In genomic region chr3:185042357-185042756, GRCh38 we compare ENCODE assay signal across 24 cellular contexts.
"Had no signal": no experiment of that assay in that cellular context is flagged by ENCODE, and none has a peak within 500 bp of the region (broad histone marks: within the 10 kb centered on the region; RNA-seq: fewer than 3 reads in every experiment).

No MANE protein-coding gene starts in this region.

- H3K27ac ChIP-seq: brain microvascular endothelial cell, Peyer's patch had no signal

- H3K9me3 ChIP-seq: Peyer's patch had no signal

- H3K27me3 ChIP-seq: brain microvascular endothelial cell, cardiac muscle cell, Peyer's patch had no signal

- ATAC-seq: activated T-helper 17 cell treated with anti-CD3 and anti-CD28 coated beads, Interleukin-2, amount 50 U/mL, for 72 hours; T-helper 17 cell had no signal

- H3K4me3 ChIP-seq: cardiac muscle cell, Peyer's patch had no signal

- DNase-seq: activated B cell treated with CpG ODN at 0.5 μM for 24 hours; activated CD4-positive, alpha-beta memory T cell treated with anti-CD3 and anti-CD28 coated beads for 36 hours; activated CD4-positive, alpha-beta T cell treated with anti-CD3 and anti-CD28 coated beads, Interleukin-2, amount 10 ng/mL, durations not matched to agents 7 days and 5 days; activated CD8-positive, alpha-beta memory T cell treated with anti-CD3 and anti-CD28 coated beads for 24 hours; activated gamma-delta T cell; activated naive CD4-positive, alpha-beta T cell treated with anti-CD3 and anti-CD28 coated beads for 36 hours; activated T-cell treated with anti-CD3 and anti-CD28 coated beads, Interleukin-2, amount 50 U/mL, for 48 hours; amygdala; brain microvascular endothelial cell; MM.1S; NCI-H1105; NCI-H1436; NCI-H1694 treated with DMSO at 0.1 percent for 48 hours; NCI-H2029 treated with DMSO at 0.1 percent for 48 hours; NCI-H345; NCI-H510A; NCI-H526 treated with DMSO at 0.1 percent for 48 hours; NK-92 treated with Interleukin-12 subunit alpha and Interleukin-12 subunit beta, amount 100 ng/mL, for 24 hours; Peyer's patch; SHP77 treated with DMSO at 0.1 percent for 48 hours; T-helper 17 cell; T-helper 9 cell had no signal

- H3K36me3 ChIP-seq: brain microvascular endothelial cell, cardiac muscle cell, Peyer's patch had no signal
